Comparison of ENCODE assay signal across 25 cellular contexts in genomic region chr1:170617595-170618215, GRCh38. TPM values are rescaled to one million over a fixed set of nuclear protein-coding genes. Genes with fewer than 3 reads are reported as not detected.
DNase-seq lines count a peak whose midpoint lies in the region; ATAC-seq, FAIRE-seq and TF ChIP-seq lines count a peak whose summit lies in the region.
"Had no signal": no experiment of that assay in that cellular context is flagged by ENCODE, and none has a peak within 500 bp of the region (broad histone marks: within the 10 kb centered on the region; RNA-seq: fewer than 3 reads in every experiment).

No MANE protein-coding gene starts in this region.

- DNase-seq in heart right ventricle (no peak), right atrium auricular region (ENCODE audit: low spot score) (no peak), astrocyte (ENCODE audit: low read depth) (peak; percentile 23), myocyte (ENCODE audit: low read depth) (peak; percentile 58), testis (no peak), foreskin melanocyte (no peak), aorta (no peak), posterior cingulate gyrus (no peak)
- DNase-seq: AML-193; C1 segment of cervical spinal cord; CD8-positive, alpha-beta T cell; DMS153; GOT3; Kasumi-1; NCI-H1694; NCI-H2081 treated with DMSO at 0.1 percent for 48 hours; NCI-H446 treated with DMSO at 0.1 percent for 48 hours; NCI-H526 treated with DMSO at 0.1 percent for 48 hours; PC-3; SHP77 treated with DMSO at 0.1 percent for 48 hours had no signal

- FAIRE-seq in astrocyte (lab: Jason Lieb, UNC) = no peak
- FAIRE-seq: G401.6, GM18507 had no signal

- no peak overlapping the region for H3K4me2 ChIP-seq in astrocyte (ENCODE audit: low read length)

- H3K27ac Mint-ChIP-seq in astrocyte (ENCODE audit: unreplicated experiment) = no peak overlapping the region
- H3K27ac Mint-ChIP-seq: CD8-positive, alpha-beta T cell had no signal

- no peaks in the 10 kb centered on the region for H3K27me3 ChIP-seq in heart right ventricle
- no peaks in the 10 kb centered on the region for H3K27me3 ChIP-seq in right atrium auricular region
- H3K27me3 ChIP-seq in astrocyte (ENCODE audit: insufficient read depth, low read length) = no peaks in the 10 kb centered on the region
- no peaks in the 10 kb centered on the region for H3K27me3 ChIP-seq in testis
- H3K27me3 ChIP-seq in aorta (ENCODE audit: control insufficient read depth in 1 of 2, insufficient read depth in 2 of 2, low read length in 1 of 2) = no peaks in the 10 kb centered on the region

- intact Hi-C loops in heart right ventricle (cut with DNase I) = no loop called here
- intact Hi-C loops in testis (cut with DNase I; ENCODE audit: low total_unique reads) = no loop called here
- intact Hi-C loops in aorta (cut with DNase I) = no loop called here
- intact Hi-C loops in posterior cingulate gyrus (cut with DNase I) = no loop called here

- WGBS in heart right ventricle, 2 donors = 36 to 49% methylated on average over 6 of the region's 6 CpGs
- 78% methylated on average over 6 of the region's 6 CpGs for WGBS in testis, 2 donors
- 27 to 42% methylated on average over 6 of the region's 6 CpGs for WGBS in aorta, 2 donors

- H3K36me3 ChIP-seq in heart right ventricle = no peaks in the 10 kb centered on the region
- no peaks in the 10 kb centered on the region for H3K36me3 ChIP-seq in right atrium auricular region
- no peaks in the 10 kb centered on the region for H3K36me3 ChIP-seq in astrocyte (ENCODE audit: insufficient read depth, low read length)
- no peaks in the 10 kb centered on the region for H3K36me3 ChIP-seq in testis (ENCODE audit: low read depth, missing control alignments)
- H3K36me3 ChIP-seq in aorta (ENCODE audit: control insufficient read depth in 1 of 2, insufficient read depth in 2 of 2, low read length in 1 of 2) = no peaks in the 10 kb centered on the region

- H3K79me2 ChIP-seq in astrocyte (ENCODE audit: insufficient read depth, low read length) = no peaks in the 10 kb centered on the region

- H4K20me1 ChIP-seq in astrocyte (ENCODE audit: insufficient read depth, low read length) = no peaks in the 10 kb centered on the region

- H3K4me3 ChIP-seq in heart right ventricle = no peak overlapping the region
- H3K4me3 ChIP-seq in right atrium auricular region = no peak overlapping the region
- no peak overlapping the region for H3K4me3 ChIP-seq in astrocyte (ENCODE audit: insufficient read depth, low read depth, low read length)
- H3K4me3 ChIP-seq in testis = no peak overlapping the region
- no peak overlapping the region for H3K4me3 ChIP-seq in aorta (ENCODE audit: low read length in 2 of 2)
- H3K4me3 ChIP-seq: SK-N-MC had no signal

- H3K27me3 Mint-ChIP-seq in astrocyte (ENCODE audit: low read depth, unreplicated experiment) = no peaks in the 10 kb centered on the region

- no peak overlapping the region for H3K9ac ChIP-seq in astrocyte (ENCODE audit: low read length)

- peaks cover 0 to 8% (median 0%) of the 10 kb centered on the region in 11 donors for H3K9me3 ChIP-seq in heart right ventricle
- no peaks in the 10 kb centered on the region for H3K9me3 ChIP-seq in right atrium auricular region
- no peaks in the 10 kb centered on the region for H3K9me3 ChIP-seq in astrocyte (ENCODE audit: insufficient read depth, low read depth, low read length)
- no peaks in the 10 kb centered on the region for H3K9me3 ChIP-seq in testis
- H3K9me3 ChIP-seq in aorta (ENCODE audit: control insufficient read depth, low read length) = no peaks in the 10 kb centered on the region

- ATAC-seq in heart right ventricle = peak in 7 of 8 donors; percentile 38 to 85 (median 67)
- no peak for ATAC-seq in aorta (ENCODE audit: low FRiP score)
- ATAC-seq: CD8-positive, alpha-beta T cell; HCT116; PC-3 had no signal

- H3K27ac ChIP-seq in heart right ventricle (peak overlapping the region in 5 of 10 donors; percentile 27 to 78 (median 57)), right atrium auricular region (no peak overlapping the region), astrocyte (ENCODE audit: low read depth, low read length) (no peak overlapping the region), testis (peak overlapping the region; percentile 35 to 62), aorta (ENCODE audit: low read depth in 1 of 2, low read length in 2 of 2) (no peak overlapping the region)
- H3K27ac ChIP-seq: SK-N-MC had no signal

- no peak for TF ChIP-seq POLR2A in testis (IDR thresholded peaks at IDR 0.05)

- H3K36me3 Mint-ChIP-seq in astrocyte (ENCODE audit: low read depth, unreplicated experiment) = no peaks in the 10 kb centered on the region
- H3K36me3 Mint-ChIP-seq: CD8-positive, alpha-beta T cell had no signal

- peaks cover 0 to 32% (median 23%) of the 10 kb centered on the region in 9 donors for H3K4me1 ChIP-seq in heart right ventricle
- H3K4me1 ChIP-seq in right atrium auricular region = no peaks in the 10 kb centered on the region
- H3K4me1 ChIP-seq in astrocyte (ENCODE audit: insufficient read depth, low read length) = peaks cover 14% of the 10 kb centered on the region
- peaks cover 4% of the 10 kb centered on the region for H3K4me1 ChIP-seq in testis
- no peaks in the 10 kb centered on the region for H3K4me1 ChIP-seq in aorta (ENCODE audit: control insufficient read depth in 1 of 2, insufficient read depth in 2 of 2, low read length in 2 of 2)

- H3K4me1 Mint-ChIP-seq in astrocyte (ENCODE audit: low read depth, unreplicated experiment) = peaks cover 4% of the 10 kb centered on the region

- no peaks in the 10 kb centered on the region for H3K9me3 Mint-ChIP-seq in astrocyte (ENCODE audit: unreplicated experiment)

- no peak overlapping the region for H3K4me3 Mint-ChIP-seq in astrocyte (ENCODE audit: unreplicated experiment)
- H3K4me3 Mint-ChIP-seq: CD8-positive, alpha-beta T cell had no signal

- no peak overlapping the region for H2AFZ ChIP-seq in astrocyte (ENCODE audit: low read depth, low read length)

- TF ChIP-seq CTCF in heart right ventricle (IDR thresholded peaks at IDR 0.05) (no peak), right atrium auricular region (IDR thresholded peaks at IDR 0.05) (no peak), astrocyte (IDR thresholded peaks at IDR 0.05; ENCODE audit: insufficient read depth, low read depth, low read length) (no peak), testis (IDR thresholded peaks at IDR 0.05) (no peak)

RNA-seq across cellular contexts. Expression of gene PRRX1, which starts 46.2 kb away (rescaled TPM):
- total RNA-seq in heart right ventricle (100 to 1,000 TPM in 6 of 10 donors, 10 to 100 TPM in 4; 29.7 to 113 (median 104) TPM), right atrium auricular region (10 to 100 TPM; 23.9 to 55.1 TPM), astrocyte (1.3 and 2.6 TPM in 2 replicates), myocyte (51.2 and 55.7 TPM in 2 replicates), testis (10 to 100 TPM; 26.3 to 28.5 TPM), aorta (100 to 1,000 TPM; 159 to 272 TPM)
- polyA plus RNA-seq in heart right ventricle (10 to 100 TPM; 23.0 to 25.6 TPM), testis (ENCODE audit: insufficient read depth, low read depth, low replicate concordance) (74.8 TPM), aorta (10 to 100 TPM; 15.2 to 51.6 TPM)
- polyA plus RNA-seq in myocyte (2012) = 4.4 TPM
- total RNA-seq: CD8-positive, alpha-beta T cell; MCF 10A; PC-3 had no signal

Comparison
In these comparisons a context has a peak if more than half of its experiments do, and no peak if none do; other contexts are left out.
1. DNase-seq: peak in astrocyte (single experiment) and myocyte (single experiment); none in heart right ventricle (0 of 2), right atrium auricular region (single experiment), testis (single experiment), foreskin melanocyte (single experiment), aorta (0 of 2) and posterior cingulate gyrus (0 of 10).
2. H3K27ac ChIP-seq: peak in testis (2 of 2); none in right atrium auricular region (0 of 2), astrocyte (single experiment) and aorta (0 of 2).